ENCODE assay signal across 8 cellular contexts in the genomic region with DNA sequence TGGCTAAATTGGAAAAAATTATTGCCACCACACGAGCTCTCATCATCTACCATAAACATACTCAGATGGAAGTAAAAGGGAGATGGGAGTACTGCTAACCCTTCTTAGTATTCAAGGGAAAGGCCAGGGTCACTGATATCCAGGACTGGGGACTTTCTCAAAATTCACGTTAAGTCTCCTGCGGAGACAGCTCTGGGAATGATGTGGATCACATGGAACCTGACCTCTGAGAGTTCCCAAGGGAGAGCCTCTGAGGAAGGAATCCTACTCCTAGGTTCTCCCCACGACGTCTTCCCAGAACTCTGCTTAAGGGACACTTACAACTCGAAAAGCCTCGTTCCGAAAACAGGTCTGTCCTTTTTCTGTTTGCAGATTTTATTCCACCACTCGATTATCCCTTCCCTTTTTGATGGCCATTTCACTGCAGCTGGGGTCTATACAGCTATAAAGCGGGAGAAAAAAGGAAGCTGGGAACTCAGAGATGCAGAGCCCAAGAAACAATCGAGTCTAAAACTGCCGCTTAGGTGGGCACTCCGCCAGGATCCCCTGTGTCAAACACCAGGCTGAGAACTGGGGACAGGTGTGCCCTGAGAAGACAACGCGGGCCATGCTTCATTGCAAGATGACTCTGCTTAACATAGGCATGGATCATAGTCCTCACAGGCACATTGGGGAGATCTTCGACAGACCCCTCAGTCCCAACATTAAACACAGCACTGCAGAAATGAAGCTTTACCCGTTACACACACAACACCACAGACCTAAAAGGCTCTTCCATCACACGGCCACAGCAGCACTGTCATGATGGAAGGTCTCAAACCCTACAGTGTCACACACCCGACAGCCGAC. TPM values are rescaled to one million over a fixed set of nuclear protein-coding genes. Genes with fewer than 3 reads are reported as not detected.
DNase-seq lines count a peak whose midpoint lies in the region; TF ChIP-seq lines count a peak whose summit lies in the region.

No MANE protein-coding gene starts in this region.

- peaks cover 2% of the 10 kb centered on the region for H3K27me3 Mint-ChIP-seq in activated T-helper 1 cell treated with anti-CD3 and anti-CD28 coated beads, Interleukin-12 subunit alpha, Interleukin-12 subunit beta, Interleukin-2, Interleukin-4 antibody, amounts not matched to agents 30 ng/mL and 10 ng/mL and 1 ng/mL, durations not matched to agents 14 hours and 24 hours and 36 hours (ENCODE audit: insufficient read depth)

- H3K27ac ChIP-seq in HL-60 (replicated peaks) (peak overlapping the region; percentile 80), left ventricle myocardium inferior (replicated peaks) (peak overlapping the region; percentile 83)

- H3K36me3 Mint-ChIP-seq in activated T-helper 1 cell treated with anti-CD3 and anti-CD28 coated beads, Interleukin-12 subunit alpha, Interleukin-12 subunit beta, Interleukin-2, Interleukin-4 antibody, amounts not matched to agents 30 ng/mL and 10 ng/mL and 1 ng/mL, durations not matched to agents 14 hours and 24 hours and 36 hours (ENCODE audit: low read depth), result peaks cover 49% of the 10 kb centered on the region

- in situ Hi-C loops in GM13976 (cut with MboI; ENCODE audit: low sequenced_read_pairs, unreplicated experiment), result no loop called here

- no peaks in the 10 kb centered on the region for H3K27me3 ChIP-seq in HL-60 (ENCODE audit: insufficient read depth, poor library complexity, severe bottlenecking)
- H3K27me3 ChIP-seq in left ventricle myocardium inferior (ENCODE audit: low read depth), result no peaks in the 10 kb centered on the region

- H3K4me1 ChIP-seq in left ventricle myocardium inferior, result peaks cover 26% of the 10 kb centered on the region

- H3K9me3 Mint-ChIP-seq in activated T-helper 1 cell treated with anti-CD3 and anti-CD28 coated beads, Interleukin-12 subunit alpha, Interleukin-12 subunit beta, Interleukin-2, Interleukin-4 antibody, amounts not matched to agents 30 ng/mL and 10 ng/mL and 1 ng/mL, durations not matched to agents 14 hours and 24 hours and 36 hours, result peaks cover 39% of the 10 kb centered on the region

- H3K27ac Mint-ChIP-seq in activated T-helper 1 cell treated with anti-CD3 and anti-CD28 coated beads, Interleukin-12 subunit alpha, Interleukin-12 subunit beta, Interleukin-2, Interleukin-4 antibody, amounts not matched to agents 30 ng/mL and 10 ng/mL and 1 ng/mL, durations not matched to agents 14 hours and 24 hours and 36 hours, result peak overlapping the region; percentile 91

- intact Hi-C loops in activated T-helper 1 cell treated with anti-CD3 and anti-CD28 coated beads, Interleukin-12 subunit alpha, Interleukin-12 subunit beta, Interleukin-2, Interleukin-4 antibody, amounts not matched to agents 30 ng/mL and 10 ng/mL and 1 ng/mL, durations not matched to agents 14 hours and 24 hours and 36 hours (cut with micrococcal nuclease), result loop anchor here (1.0 to 5.0 kb wide), 15 partner anchors 20 to 783 kb away; a partner anchor contains a TSS
- intact Hi-C loops in left ventricle myocardium inferior (cut with micrococcal nuclease), result no loop called here

- TF ChIP-seq CTCF in GM12865 (IDR thresholded peaks at IDR 0.05; ENCODE audit: insufficient read depth, low read depth, low read length, missing control alignments) (no peak), HL-60 (IDR thresholded peaks at IDR 0.05; ENCODE audit: insufficient read depth, low read length) (no peak), left ventricle myocardium inferior (IDR thresholded peaks at IDR 0.05; ENCODE audit: borderline replicate concordance) (no peak), GM13976 (IDR thresholded peaks at IDR 0.05; ENCODE audit: borderline replicate concordance, control extremely low read depth, extremely low read depth, insufficient read depth, missing control alignments) (no peak)

- peaks cover 24% of the 10 kb centered on the region for H3K4me1 Mint-ChIP-seq in activated T-helper 1 cell treated with anti-CD3 and anti-CD28 coated beads, Interleukin-12 subunit alpha, Interleukin-12 subunit beta, Interleukin-2, Interleukin-4 antibody, amounts not matched to agents 30 ng/mL and 10 ng/mL and 1 ng/mL, durations not matched to agents 14 hours and 24 hours and 36 hours (ENCODE audit: low read depth)

- H3K9me3 ChIP-seq in left ventricle myocardium inferior (replicated peaks), result peaks cover 11% of the 10 kb centered on the region

- peaks cover 37% of the 10 kb centered on the region for H3K36me3 ChIP-seq in left ventricle myocardium inferior

- H3K4me3 ChIP-seq in GM12865 (ENCODE audit: low read depth, low read length) (peak overlapping the region; percentile 80), HL-60 (replicated peaks; ENCODE audit: insufficient read depth, low read length) (peak overlapping the region; percentile 91), left ventricle myocardium inferior (peak overlapping the region; percentile 95)

- H3K4me3 Mint-ChIP-seq in activated T-helper 1 cell treated with anti-CD3 and anti-CD28 coated beads, Interleukin-12 subunit alpha, Interleukin-12 subunit beta, Interleukin-2, Interleukin-4 antibody, amounts not matched to agents 30 ng/mL and 10 ng/mL and 1 ng/mL, durations not matched to agents 14 hours and 24 hours and 36 hours, result peak overlapping the region; percentile 95

- DNase-seq in GM12865 (ENCODE audit: low read depth), result no peak
- DNase-seq in HL-60 (ENCODE audit: low read depth in 1 of 2, low spot score in 1 of 2), result no peak
- DNase-seq in activated T-helper 1 cell treated with anti-CD3 and anti-CD28 coated beads, Interleukin-12 subunit alpha, Interleukin-12 subunit beta, Interleukin-2, Interleukin-4 antibody, amounts not matched to agents 30 ng/mL and 10 ng/mL and 1 ng/mL, durations not matched to agents 14 hours and 24 hours and 36 hours (ENCODE audit: low spot score), result no peak
- no peak for DNase-seq in left ventricle myocardium inferior
- DNase-seq in renal cortical epithelial cell (ENCODE audit: low read depth), result peak; percentile 5
- DNase-seq in GM13976 (ENCODE audit: low spot score), result no peak
- no peak for DNase-seq in NCI-H446 treated with DMSO at 0.1 percent for 48 hours (lab: John Stamatoyannopoulos, UW)
- no peak for DNase-seq in activated CD4-positive, CD25-positive, alpha-beta regulatory T cell treated with anti-CD3 and anti-CD28 coated beads, Interleukin-2, amount 50 U/mL, for 72 hours

RNA-seq across cellular contexts. Expression of a gene that starts 0.8 kb away (rescaled TPM):
- 5.8 and 8.5 TPM in 2 replicates for total RNA-seq in activated T-helper 1 cell treated with anti-CD3 and anti-CD28 coated beads, Interleukin-12 subunit alpha, Interleukin-12 subunit beta, Interleukin-2, Interleukin-4 antibody, amounts not matched to agents 30 ng/mL and 10 ng/mL and 1 ng/mL, durations not matched to agents 14 hours and 24 hours and 36 hours
- total RNA-seq in left ventricle myocardium inferior (3.8 TPM), renal cortical epithelial cell (5.6 and 9.4 TPM in 2 replicates)

RNA-seq across cellular contexts. Expression of a gene that starts 20.0 kb away (rescaled TPM):
- 5.5 and 6.8 TPM in 2 replicates for total RNA-seq in activated T-helper 1 cell treated with anti-CD3 and anti-CD28 coated beads, Interleukin-12 subunit alpha, Interleukin-12 subunit beta, Interleukin-2, Interleukin-4 antibody, amounts not matched to agents 30 ng/mL and 10 ng/mL and 1 ng/mL, durations not matched to agents 14 hours and 24 hours and 36 hours
- total RNA-seq in left ventricle myocardium inferior (9.8 TPM), renal cortical epithelial cell (13.2 TPM in 2 replicates)
